ENCODE assay signal across 8 cellular contexts in genomic region chr10:102394801-102395676, GRCh38. TPM values are rescaled to one million over a fixed set of nuclear protein-coding genes. Genes with fewer than 3 reads are reported as not detected.
A peak's percentile ranks its signal among the peaks of the same experiment; 100 is the strongest.
DNase-seq lines count a peak whose midpoint lies in the region; ATAC-seq and TF ChIP-seq lines count a peak whose summit lies in the region.

No MANE protein-coding gene starts in this region.

- peak; percentile 91 for DNase-seq in EL
- DNase-seq in HAP-1 (ENCODE audit: low spot score in 2 of 2), result peak; percentile 81 to 92
- peak; percentile 42 for DNase-seq in NCI-H1105 (lab: John Stamatoyannopoulos, UW)
- DNase-seq in WERI-Rb-1, result peak; percentile 81
- DNase-seq in T47D (ENCODE audit: low read depth in 1 of 2, low spot score in 1 of 2), result peak; percentile 89 to 93
- peak; percentile 90 for DNase-seq in iPS-NIHi11 (ENCODE audit: low spot score)

- H3K4me1 ChIP-seq in HAP-1 (peaks cover 31% of the 10 kb centered on the region), skeletal muscle tissue (ENCODE audit: control insufficient read depth in 3 of 3, insufficient read depth in 3 of 3, low read length in 3 of 3) (peaks cover 25 to 43% (median 33%) of the 10 kb centered on the region in 3 donors)

- ATAC-seq in HG03378 (IDR thresholded peaks at IDR 0.05; ENCODE audit: unreplicated experiment), result no peak

- H3K4me3 ChIP-seq in HAP-1 (peak overlapping the region; percentile 86), WERI-Rb-1 (ENCODE audit: low read depth, low read length) (peak overlapping the region; percentile 71), skeletal muscle tissue (ENCODE audit: low read length in 3 of 3) (peak overlapping the region; percentile 93 to 98 (median 94))

- in situ Hi-C loops in HAP-1 (cut with MboI; ENCODE audit: low sequenced_read_pairs) (no loop called here), T47D (cut with HindIII; ENCODE audit: low pct_unique_long_range_greater_than_20kb, low sequenced_read_pairs) (no loop called here)

- H3K36me3 ChIP-seq in HAP-1 (replicated peaks) (peaks cover 26% of the 10 kb centered on the region; the same call in 1 of the 2 replicates), WERI-Rb-1 (peaks cover 10% of the 10 kb centered on the region; the same call in 1 of the 2 replicates), skeletal muscle tissue (ENCODE audit: control insufficient read depth in 3 of 3, insufficient read depth in 3 of 3, low read length in 3 of 3) (peaks cover 9 to 16% (median 11%) of the 10 kb centered on the region in 3 donors)

- H3K9ac ChIP-seq in skeletal muscle tissue (ENCODE audit: low read depth in 1 of 3, low read length in 3 of 3), result peak overlapping the region; percentile 61 to 94 (median 83)

- H3K27ac ChIP-seq in WERI-Rb-1, result peak overlapping the region; percentile 46
- H3K27ac ChIP-seq in skeletal muscle tissue (ENCODE audit: low read depth, low read length), result peak overlapping the region; percentile 97

- H3K9me3 ChIP-seq in HAP-1 (no peaks in the 10 kb centered on the region), WERI-Rb-1 (ENCODE audit: severe bottlenecking) (no peaks in the 10 kb centered on the region), skeletal muscle tissue (ENCODE audit: control insufficient read depth in 3 of 3, low read length in 3 of 3) (no peaks in the 10 kb centered on the region)

- TF ChIP-seq CTCF in WERI-Rb-1 (IDR thresholded peaks at IDR 0.05; ENCODE audit: low read depth, low read length), result no peak

- H3K27me3 ChIP-seq in HAP-1 (ENCODE audit: low read depth) (no peaks in the 10 kb centered on the region), WERI-Rb-1 (ENCODE audit: insufficient read depth, low read depth, severe bottlenecking) (no peaks in the 10 kb centered on the region), skeletal muscle tissue (ENCODE audit: control insufficient read depth in 3 of 3, insufficient read depth in 3 of 3, low read length in 3 of 3) (no peaks in the 10 kb centered on the region)

RNA-seq across cellular contexts. Expression of gene NFKB2, which starts 0.5 kb away (rescaled TPM):
- 11.0 TPM for total RNA-seq in skeletal muscle tissue

RNA-seq across cellular contexts. Expression of gene PSD, which starts 23.5 kb away (rescaled TPM):
- 3.7 TPM for total RNA-seq in skeletal muscle tissue

RNA-seq across cellular contexts. Expression of gene FBXL15, which starts 25.6 kb away (rescaled TPM):
- 3.1 TPM for total RNA-seq in skeletal muscle tissue

RNA-seq across cellular contexts. Expression of gene CUEDC2, which starts 37.3 kb away (rescaled TPM):
- total RNA-seq in skeletal muscle tissue, result 31.3 TPM

RNA-seq across cellular contexts. Expression of gene C10orf95, which starts 56.3 kb away (rescaled TPM):
- not detected for total RNA-seq in skeletal muscle tissue
